Comparison of ENCODE assay signal across 8 cellular contexts in genomic region chr1:213989071-213989739, GRCh38.
DNase-seq lines count a peak whose midpoint lies in the region; ATAC-seq lines count a peak whose summit lies in the region.

No MANE protein-coding gene starts in this region.

- ATAC-seq in GM18519 (IDR thresholded peaks at IDR 0.05; ENCODE audit: low FRiP score, unreplicated experiment) (no peak), HG02623 (IDR thresholded peaks at IDR 0.05; ENCODE audit: unreplicated experiment) (no peak)

- H3K36me3 Mint-ChIP-seq in activated naive CD8-positive, alpha-beta T cell: no peaks in the 10 kb centered on the region

- H3K36me3 ChIP-seq in HUES48 (ENCODE audit: control insufficient read depth, insufficient read depth, low read length): no peaks in the 10 kb centered on the region

- peaks cover 71% of the 10 kb centered on the region for H3K27me3 ChIP-seq in HUES48 (ENCODE audit: control insufficient read depth, insufficient read depth, low read length)

- peak overlapping the region; percentile 93 for H3K4me3 Mint-ChIP-seq in activated naive CD8-positive, alpha-beta T cell

- peaks cover 69% of the 10 kb centered on the region for H3K27me3 Mint-ChIP-seq in activated naive CD8-positive, alpha-beta T cell

- H3K9me3 Mint-ChIP-seq in activated naive CD8-positive, alpha-beta T cell (ENCODE audit: low read depth): no peaks in the 10 kb centered on the region

- DNase-seq in CD1c-positive myeloid dendritic cell (ENCODE audit: extremely low spot score): peak; percentile 44
- peak; percentile 38 to 51 for DNase-seq in hippocampal formation (lab: John Stamatoyannopoulos, UW)
- DNase-seq in skeletal muscle cell (ENCODE audit: low read depth): no peak
- no peak for DNase-seq in NCI-H1930 (lab: John Stamatoyannopoulos, UW)

- no peak overlapping the region for H3K27ac Mint-ChIP-seq in activated naive CD8-positive, alpha-beta T cell

- peaks cover 43% of the 10 kb centered on the region for H3K4me1 ChIP-seq in HUES48 (ENCODE audit: control insufficient read depth, insufficient read depth, low read length)

- H3K4me3 ChIP-seq in HUES48 (ENCODE audit: low read depth, low read length) (peak overlapping the region; percentile 71), skeletal muscle cell (ENCODE audit: low read depth, low read length) (peak overlapping the region; percentile 69)

- H3K9me3 ChIP-seq in HUES48 (ENCODE audit: control insufficient read depth, insufficient read depth, low read length): no peaks in the 10 kb centered on the region

- H3K4me1 Mint-ChIP-seq in activated naive CD8-positive, alpha-beta T cell (ENCODE audit: low read depth): peaks cover 42% of the 10 kb centered on the region

- no peak overlapping the region for H3K9ac ChIP-seq in HUES48 (ENCODE audit: low read depth, low read length)

- no peak overlapping the region for H3K27ac ChIP-seq in HUES48 (ENCODE audit: low read depth, low read length)

Comparison
In these comparisons a context has a peak if more than half of its experiments do, and no peak if none do; other contexts are left out.
1. DNase-seq: peak in CD1c-positive myeloid dendritic cell (single experiment) and hippocampal formation (2 of 2); none in skeletal muscle cell (single experiment) and NCI-H1930 (0 of 2).